Comparison of ENCODE assay signal across 29 cellular contexts in genomic region chrX:33379839-33380238, GRCh38.
"Had no signal": no experiment of that assay in that cellular context is flagged by ENCODE, and none has a peak within 500 bp of the region (broad histone marks: within the 10 kb centered on the region; RNA-seq: fewer than 3 reads in every experiment).

No MANE protein-coding gene starts in this region.

- H3K4me1 Mint-ChIP-seq: activated CD4-positive, alpha-beta T cell treated with anti-CD3 and anti-CD28 coated beads, Interleukin-2, amount 10 ng/mL, durations not matched to agents 7 days and 5 days; activated CD8-positive, alpha-beta memory T cell treated with anti-CD3 and anti-CD28 coated beads, Interleukin-2, amount 10 ng/mL, durations not matched to agents 7 days and 5 days; activated naive CD4-positive, alpha-beta T cell treated with anti-CD3 and anti-CD28 coated beads, Interleukin-2, amount 10 ng/mL, durations not matched to agents 7 days and 5 days; activated naive CD8-positive, alpha-beta T cell treated with anti-CD3 and anti-CD28 coated beads, Interleukin-2, amount 50 U/mL, for 24 hours; brain; stimulated activated effector memory CD8-positive, alpha-beta T cell treated with anti-CD3 and anti-CD28 coated beads, Interleukin-12 subunit alpha, Interleukin-12 subunit beta, amount 100 ng/mL, for 72 hours had no signal

- H3K9me3 Mint-ChIP-seq: activated CD4-positive, alpha-beta T cell treated with anti-CD3 and anti-CD28 coated beads, Interleukin-2, amount 10 ng/mL, durations not matched to agents 7 days and 5 days; activated CD8-positive, alpha-beta T cell treated with anti-CD3 and anti-CD28 coated beads for 36 hours; activated naive CD4-positive, alpha-beta T cell treated with anti-CD3 and anti-CD28 coated beads, Interleukin-2, amount 10 ng/mL, durations not matched to agents 7 days and 5 days; natural killer cell treated with Interleukin-12 subunit alpha and Interleukin-12 subunit beta and Interleukin-15 and Interleukin-18, amount 100 ng/mL, for 72 hours had no signal

- H3K27ac Mint-ChIP-seq: activated CD4-positive, alpha-beta T cell treated with anti-CD3 and anti-CD28 coated beads, Interleukin-2, amount 10 ng/mL, durations not matched to agents 7 days and 5 days; activated CD8-positive, alpha-beta memory T cell treated with anti-CD3 and anti-CD28 coated beads, Interleukin-2, amount 10 ng/mL, durations not matched to agents 7 days and 5 days; activated CD8-positive, alpha-beta T cell treated with anti-CD3 and anti-CD28 coated beads for 36 hours; activated naive CD4-positive, alpha-beta T cell treated with anti-CD3 and anti-CD28 coated beads, Interleukin-2, amount 10 ng/mL, durations not matched to agents 7 days and 5 days; activated naive CD8-positive, alpha-beta T cell treated with anti-CD3 and anti-CD28 coated beads, Interleukin-2, amount 50 U/mL, for 24 hours; effector memory CD8-positive, alpha-beta T cell; natural killer cell treated with Interleukin-12 subunit alpha and Interleukin-12 subunit beta and Interleukin-15 and Interleukin-18, amount 100 ng/mL, for 72 hours; stimulated activated effector memory CD8-positive, alpha-beta T cell treated with anti-CD3 and anti-CD28 coated beads, Interleukin-12 subunit alpha, Interleukin-12 subunit beta, amount 100 ng/mL, for 72 hours had no signal

- H3K36me3 Mint-ChIP-seq: activated CD8-positive, alpha-beta memory T cell treated with anti-CD3 and anti-CD28 coated beads, Interleukin-2, amount 10 ng/mL, durations not matched to agents 7 days and 5 days; activated naive CD4-positive, alpha-beta T cell treated with anti-CD3 and anti-CD28 coated beads, Interleukin-2, amount 10 ng/mL, durations not matched to agents 7 days and 5 days; brain; stimulated activated effector memory CD8-positive, alpha-beta T cell treated with anti-CD3 and anti-CD28 coated beads, Interleukin-12 subunit alpha, Interleukin-12 subunit beta, amount 100 ng/mL, for 72 hours had no signal

- H3K27me3 Mint-ChIP-seq: activated CD4-positive, alpha-beta T cell treated with anti-CD3 and anti-CD28 coated beads, Interleukin-2, amount 10 ng/mL, durations not matched to agents 7 days and 5 days; activated CD8-positive, alpha-beta memory T cell treated with anti-CD3 and anti-CD28 coated beads, Interleukin-2, amount 10 ng/mL, durations not matched to agents 7 days and 5 days; activated CD8-positive, alpha-beta T cell treated with anti-CD3 and anti-CD28 coated beads for 36 hours; activated naive CD4-positive, alpha-beta T cell treated with anti-CD3 and anti-CD28 coated beads, Interleukin-2, amount 10 ng/mL, durations not matched to agents 7 days and 5 days; activated naive CD8-positive, alpha-beta T cell treated with anti-CD3 and anti-CD28 coated beads, Interleukin-2, amount 50 U/mL, for 24 hours; effector memory CD8-positive, alpha-beta T cell; natural killer cell treated with Interleukin-12 subunit alpha and Interleukin-12 subunit beta and Interleukin-15 and Interleukin-18, amount 100 ng/mL, for 72 hours had no signal

- H3K36me3 ChIP-seq: esophagus squamous epithelium, heart left ventricle, lower lobe of right lung, pancreas, stomach, suprapubic skin, transverse colon had no signal

- FAIRE-seq: colon, endothelial cell of umbilical vein, urothelium cell line had no signal

- H3K27me3 ChIP-seq: esophagus squamous epithelium, heart left ventricle, stomach, suprapubic skin, transverse colon had no signal

- H3K4me3 Mint-ChIP-seq: activated CD4-positive, alpha-beta T cell treated with anti-CD3 and anti-CD28 coated beads, Interleukin-2, amount 10 ng/mL, durations not matched to agents 7 days and 5 days; activated CD8-positive, alpha-beta memory T cell treated with anti-CD3 and anti-CD28 coated beads, Interleukin-2, amount 10 ng/mL, durations not matched to agents 7 days and 5 days; activated CD8-positive, alpha-beta T cell treated with anti-CD3 and anti-CD28 coated beads for 36 hours; activated naive CD4-positive, alpha-beta T cell treated with anti-CD3 and anti-CD28 coated beads, Interleukin-2, amount 10 ng/mL, durations not matched to agents 7 days and 5 days; activated naive CD8-positive, alpha-beta T cell treated with anti-CD3 and anti-CD28 coated beads, Interleukin-2, amount 50 U/mL, for 24 hours; brain; effector memory CD8-positive, alpha-beta T cell; natural killer cell treated with Interleukin-12 subunit alpha and Interleukin-12 subunit beta and Interleukin-15 and Interleukin-18, amount 100 ng/mL, for 72 hours; stimulated activated effector memory CD8-positive, alpha-beta T cell treated with anti-CD3 and anti-CD28 coated beads, Interleukin-12 subunit alpha, Interleukin-12 subunit beta, amount 100 ng/mL, for 72 hours had no signal

- H3K4me1 ChIP-seq: esophagus squamous epithelium, heart left ventricle, lower lobe of right lung, pancreas, stomach, suprapubic skin, transverse colon had no signal

- H3K27ac ChIP-seq: dorsolateral prefrontal cortex, esophagus squamous epithelium, heart left ventricle, lower lobe of right lung, pancreas, skin epidermis, stomach, suprapubic skin, transverse colon, VCaP had no signal

- DNase-seq: activated CD4-positive, alpha-beta T cell treated with anti-CD3 and anti-CD28 coated beads, Interleukin-2, amount 10 ng/mL, durations not matched to agents 7 days and 5 days; activated CD4-positive, CD25-positive, alpha-beta regulatory T cell treated with anti-CD3 and anti-CD28 coated beads, Interleukin-2, amount 50 U/mL, for 72 hours; activated CD8-positive, alpha-beta memory T cell treated with anti-CD3 and anti-CD28 coated beads, Interleukin-2, amount 10 ng/mL, durations not matched to agents 7 days and 5 days; activated CD8-positive, alpha-beta T cell treated with anti-CD3 and anti-CD28 coated beads for 36 hours; activated effector memory CD4-positive, alpha-beta T cell treated with anti-CD3 and anti-CD28 coated beads, Interleukin-2, amount 50 U/mL, for 16 hours; activated naive CD4-positive, alpha-beta T cell treated with anti-CD3 and anti-CD28 coated beads, Interleukin-2, amount 10 ng/mL, durations not matched to agents 7 days and 5 days; activated naive CD8-positive, alpha-beta T cell treated with anti-CD3 and anti-CD28 coated beads, Interleukin-2, amount 50 U/mL, for 24 hours; activated T-cell treated with anti-CD3 and anti-CD28 coated beads for 4 hours; aorta; central memory CD4-positive, alpha-beta T cell; dorsolateral prefrontal cortex; effector memory CD8-positive, alpha-beta T cell; esophagus squamous epithelium; heart left ventricle; lower lobe of right lung; pancreas; right cardiac atrium; stimulated activated CD4-positive, alpha-beta T cell treated with anti-CD3 and anti-CD28 coated beads, Interleukin-2, amount 100 ng/mL, for 24 hours; stomach; transverse colon had no signal

- H3K9me3 ChIP-seq: esophagus squamous epithelium, heart left ventricle, lower lobe of right lung, pancreas, stomach, suprapubic skin, transverse colon had no signal

- H3K4me3 ChIP-seq: dorsolateral prefrontal cortex, esophagus squamous epithelium, heart left ventricle, lower lobe of right lung, pancreas, skin epidermis, stomach, suprapubic skin, transverse colon had no signal
